Comparison of ENCODE assay signal across 29 cellular contexts in the genomic region with DNA sequence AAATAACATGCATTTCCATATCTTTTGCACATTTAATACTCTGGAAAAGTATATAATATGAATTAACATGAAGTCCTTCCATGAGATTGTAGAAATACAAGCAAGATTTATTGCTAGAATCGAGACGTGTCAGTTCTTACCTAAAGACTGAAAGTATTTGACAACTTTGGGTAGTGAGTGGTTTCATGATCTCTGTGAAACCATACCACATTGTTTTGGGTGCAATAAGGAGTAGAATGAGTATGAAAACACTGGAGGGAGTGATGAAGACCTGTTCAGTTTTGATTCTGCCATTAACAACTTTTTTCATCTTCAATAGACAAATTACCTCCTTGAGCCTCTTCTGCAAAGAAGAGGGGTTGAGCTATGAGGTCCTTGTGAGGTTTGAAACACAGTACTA.
DNase-seq lines count a peak whose midpoint lies in the region; ATAC-seq and TF ChIP-seq lines count a peak whose summit lies in the region.
"Had no signal": no experiment of that assay in that cellular context is flagged by ENCODE, and none has a peak within 500 bp of the region (broad histone marks: within the 10 kb centered on the region; RNA-seq: fewer than 3 reads in every experiment).

No MANE protein-coding gene starts in this region.

- DNase-seq in SJCRH30 (no peak), osteoblast (ENCODE audit: insufficient read length, low spot score, missing footprints) (no peak), GM20000 (ENCODE audit: low spot score) (no peak), lower leg skin (ENCODE audit: low spot score in 2 of 2) (no peak), posterior cingulate gyrus (no peak)
- DNase-seq: activated CD8-positive, alpha-beta T cell treated with anti-CD3 and anti-CD28 coated beads for 36 hours; activated effector memory CD4-positive, alpha-beta T cell treated with anti-CD3 and anti-CD28 coated beads, Interleukin-2, amount 50 U/mL, for 16 hours; activated naive CD8-positive, alpha-beta T cell treated with anti-CD3 and anti-CD28 coated beads, Interleukin-2, amount 50 U/mL, for 24 hours; activated T-cell treated with anti-CD3 and anti-CD28 coated beads for 4 hours; DMS79; effector memory CD4-positive, alpha-beta T cell; erythroblast; GF-D8; KG1; NCI-H1436 treated with DMSO at 0.1 percent for 48 hours; NCI-H2107; NCI-H524 treated with DMSO at 0.1 percent for 48 hours; stimulated activated CD4-positive, alpha-beta T cell treated with anti-CD3 and anti-CD28 coated beads, Interleukin-4, amount 100 ng/mL, for 4 hours; stimulated activated naive CD4-positive, alpha-beta T cell treated with Interleukin-2 at 50 U/mL for 16 hours; T-helper 1 cell had no signal

- H3K27ac ChIP-seq in SJCRH30 (peak overlapping the region; percentile 81), osteoblast (ENCODE audit: low read depth, low read length) (peak overlapping the region; percentile 84)
- H3K27ac ChIP-seq: heart left ventricle, testis had no signal

- H3K4me2 ChIP-seq in osteoblast (ENCODE audit: insufficient read depth, low read length) = no peak overlapping the region

- no peaks in the 10 kb centered on the region for H3K9me3 ChIP-seq in SJCRH30 (replicated peaks)
- H3K9me3 ChIP-seq in osteoblast (ENCODE audit: low read depth, low read length) = no peaks in the 10 kb centered on the region
- H3K9me3 ChIP-seq: BE2C, HAP-1, heart left ventricle, testis had no signal

- intact Hi-C loops in lower leg skin (cut with DNase I; ENCODE audit: low total_unique reads) (no loop called here), posterior cingulate gyrus (cut with DNase I) (no loop called here)

- H3K36me3 ChIP-seq in SJCRH30 (no peaks in the 10 kb centered on the region), osteoblast (ENCODE audit: insufficient read depth, low read length) (no peaks in the 10 kb centered on the region)
- H3K36me3 ChIP-seq: BE2C, HAP-1, heart left ventricle had no signal

- H4K20me1 ChIP-seq in osteoblast (ENCODE audit: insufficient read depth, low read length) = no peaks in the 10 kb centered on the region

- H3K27me3 ChIP-seq in SJCRH30 (no peaks in the 10 kb centered on the region), osteoblast (ENCODE audit: insufficient read depth, low read length) (no peaks in the 10 kb centered on the region)
- H3K27me3 ChIP-seq: BE2C, heart left ventricle, testis had no signal

- TF ChIP-seq CTCF in osteoblast (IDR thresholded peaks at IDR 0.05; ENCODE audit: extremely low read depth, low read depth, low read length) (no peak), GM20000 (IDR thresholded peaks at IDR 0.05; ENCODE audit: extremely low read depth, missing control alignments) (no peak), lower leg skin (IDR thresholded peaks at IDR 0.05) (no peak)

- 69 to 70% methylated on average over 2 of the region's 2 CpGs for WGBS in lower leg skin, 2 donors

- H3K4me1 ChIP-seq in SJCRH30 = peaks cover 34% of the 10 kb centered on the region
- H3K4me1 ChIP-seq in osteoblast (ENCODE audit: insufficient read depth, low read length) = peaks cover 72% of the 10 kb centered on the region
- H3K4me1 ChIP-seq: HAP-1, testis had no signal

- peak overlapping the region; percentile 24 for H3K4me3 ChIP-seq in SJCRH30
- no peak overlapping the region for H3K4me3 ChIP-seq in osteoblast (ENCODE audit: insufficient read depth, low read length)
- no peak overlapping the region for H3K4me3 ChIP-seq in lower leg skin (ENCODE audit: low read depth, poor library complexity, severe bottlenecking)
- H3K4me3 ChIP-seq: HAP-1, heart left ventricle, testis had no signal

- no peak overlapping the region for H2AFZ ChIP-seq in osteoblast (ENCODE audit: low read length)

- H3K79me2 ChIP-seq in osteoblast (ENCODE audit: insufficient read depth, low read length) = no peaks in the 10 kb centered on the region

- no peak for TF ChIP-seq POLR2A in lower leg skin (IDR thresholded peaks at IDR 0.05)

- ATAC-seq in GM18858 (IDR thresholded peaks at IDR 0.05; ENCODE audit: unreplicated experiment) (peak; percentile 41), HG02798 (IDR thresholded peaks at IDR 0.05; ENCODE audit: poor library complexity, unreplicated experiment) (peak; percentile 74), HG03460 (IDR thresholded peaks at IDR 0.05; ENCODE audit: unreplicated experiment) (no peak)
- ATAC-seq: activated CD4-positive, CD25-positive, alpha-beta regulatory T cell treated with anti-CD3 and anti-CD28 coated beads, Interleukin-2, amount 50 U/mL, for 24 hours; activated CD8-positive, alpha-beta T cell treated with anti-CD3 and anti-CD28 coated beads for 36 hours; activated naive CD8-positive, alpha-beta T cell treated with anti-CD3 and anti-CD28 coated beads, Interleukin-2, amount 50 U/mL, for 24 hours; Panc1 had no signal
